ENCODE assay signal across 1 cellular context in genomic region chr1:151611832-151612505, GRCh38.
A peak's percentile ranks its signal among the peaks of the same experiment; 100 is the strongest.
TF ChIP-seq lines count a peak whose summit lies in the region.

Gene SNX27, plus strand, starts transcription at chr1:151612050. Its CDS starts 152 bp downstream, at chr1:151612202.

TF ChIP-seq in K562, 482 proteins besides CTCF, POLR2A, EP300 and RAD21 (continued from another document):
- TF ChIP-seq KLF13 (tag; IDR thresholded peaks at IDR 0.05; ENCODE audit: borderline replicate concordance, low read depth): peak; percentile 82
- TF ChIP-seq NFATC3 (IDR thresholded peaks at IDR 0.05): no peak
- peak; percentile 44 for TF ChIP-seq ZNF766 (CRISPR knock-in tag; conservative IDR thresholded peaks at IDR 0.05)
- peak; percentile 48; the same call in 1 of the 2 replicates for TF ChIP-seq E2F3 (CRISPR knock-in tag; IDR thresholded peaks at IDR 0.05)
- 0 out of 2 replicates have a peak, but pooled peaks have one; percentile 62 for TF ChIP-seq FOXP1 (CRISPR knock-in tag; IDR thresholded peaks at IDR 0.05)
- TF ChIP-seq ZNF740 (CRISPR knock-in tag; IDR thresholded peaks at IDR 0.05): peak; percentile 63; the same call in 1 of the 2 replicates
- TF ChIP-seq ZNF740 (tag; IDR thresholded peaks at IDR 0.05): no peak; a peak in 1 of 4 replicates
- TF ChIP-seq, protein P1, sequence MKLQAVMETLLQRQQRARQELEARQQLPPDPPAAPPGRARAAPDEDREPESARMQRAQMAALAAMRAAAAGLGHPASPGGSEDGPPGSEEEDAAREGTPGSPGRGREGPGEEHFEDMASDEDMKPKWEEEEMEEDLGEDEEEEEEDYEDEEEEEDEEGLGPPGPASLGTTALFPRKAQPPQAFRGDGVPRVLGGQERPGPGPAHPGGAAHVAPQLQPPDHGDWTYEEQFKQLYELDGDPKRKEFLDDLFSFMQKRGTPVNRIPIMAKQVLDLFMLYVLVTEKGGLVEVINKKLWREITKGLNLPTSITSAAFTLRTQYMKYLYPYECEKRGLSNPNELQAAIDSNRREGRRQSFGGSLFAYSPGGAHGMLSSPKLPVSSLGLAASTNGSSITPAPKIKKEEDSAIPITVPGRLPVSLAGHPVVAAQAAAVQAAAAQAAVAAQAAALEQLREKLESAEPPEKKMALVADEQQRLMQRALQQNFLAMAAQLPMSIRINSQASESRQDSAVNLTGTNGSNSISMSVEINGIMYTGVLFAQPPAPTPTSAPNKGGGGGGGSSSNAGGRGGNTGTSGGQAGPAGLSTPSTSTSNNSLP (IDR thresholded peaks at IDR 0.05; ENCODE audit: borderline replicate concordance, low read depth, low read length): no peak
- TF ChIP-seq AFF4 (CRISPR knock-in tag; IDR thresholded peaks at IDR 0.05): 0 out of 2 replicates have a peak, but pooled peaks have one; percentile 51
- no peak for TF ChIP-seq ZNF134 (CRISPR knock-in tag; conservative IDR thresholded peaks at IDR 0.05)
